In genomic region chr20:12531626-12532025, GRCh38 we compare ENCODE assay signal across 18 cellular contexts.
DNase-seq lines count a peak whose midpoint lies in the region; ATAC-seq and TF ChIP-seq lines count a peak whose summit lies in the region.
"Had no signal": no experiment of that assay in that cellular context is flagged by ENCODE, and none has a peak within 500 bp of the region (broad histone marks: within the 10 kb centered on the region; RNA-seq: fewer than 3 reads in every experiment).

No MANE protein-coding gene starts in this region.

- H3K27me3 ChIP-seq in WERI-Rb-1 (ENCODE audit: insufficient read depth, low read depth, severe bottlenecking) = no peaks in the 10 kb centered on the region
- H3K27me3 ChIP-seq: BLaER1 had no signal

- H3K4me1 ChIP-seq in mucosa of descending colon (ENCODE audit: low read depth) = peaks cover 4% of the 10 kb centered on the region
- H3K4me1 ChIP-seq: Caco-2 had no signal

- TF ChIP-seq CTCF in mucosa of descending colon (IDR thresholded peaks at IDR 0.05) (no peak), WERI-Rb-1 (IDR thresholded peaks at IDR 0.05; ENCODE audit: low read depth, low read length) (no peak)

- intact Hi-C loops in mucosa of descending colon (cut with DNase I, micrococcal nuclease) = no loop called here
- intact Hi-C loops in left ventricle myocardium superior (cut with micrococcal nuclease) = no loop called here

- ATAC-seq in mucosa of descending colon (peak; percentile 55), left ventricle myocardium superior (no peak), HG02571 (IDR thresholded peaks at IDR 0.05; ENCODE audit: unreplicated experiment) (no peak)
- ATAC-seq: CD8-positive, alpha-beta T cell had no signal

- H3K4me3 ChIP-seq in mucosa of descending colon (no peak overlapping the region), WERI-Rb-1 (ENCODE audit: low read depth, low read length) (no peak overlapping the region)
- H3K4me3 ChIP-seq: BLaER1, GM23248 had no signal

- H3K36me3 ChIP-seq in mucosa of descending colon (ENCODE audit: low read depth) = no peaks in the 10 kb centered on the region
- no peaks in the 10 kb centered on the region for H3K36me3 ChIP-seq in WERI-Rb-1
- H3K36me3 ChIP-seq: BLaER1 had no signal

- H3K27ac ChIP-seq in WERI-Rb-1 = no peak overlapping the region
- H3K27ac ChIP-seq: 22Rv1, BLaER1, C4-2B, GM23248 had no signal

- H3K9me3 ChIP-seq in mucosa of descending colon (no peaks in the 10 kb centered on the region), WERI-Rb-1 (ENCODE audit: severe bottlenecking) (peaks cover 4% of the 10 kb centered on the region)
- H3K9me3 ChIP-seq: BLaER1, Caco-2 had no signal

- DNase-seq in DMS53 (lab: John Stamatoyannopoulos, UW) = peak; percentile 22
- DNase-seq in NCI-H69 (lab: John Stamatoyannopoulos, UW) = peak; percentile 19
- DNase-seq in mucosa of descending colon = peak in 1 of 3 donors; percentile 13
- DNase-seq in WERI-Rb-1 = no peak
- no peak for DNase-seq in left ventricle myocardium superior
- DNase-seq: Caco-2; CD4-positive, CD25-positive, alpha-beta regulatory T cell; CD8-positive, alpha-beta T cell; DMS153; DMS79 treated with DMSO at 0.1 percent for 48 hours; GF-D8; GM23248; H7; HCEC 1CT had no signal

Comparison
In these comparisons a context has a peak if more than half of its experiments do, and no peak if none do; other contexts are left out.
1. DNase-seq: peak in DMS53 (single experiment) and NCI-H69 (single experiment); none in WERI-Rb-1 (single experiment) and left ventricle myocardium superior (single experiment).